In the genomic region with DNA sequence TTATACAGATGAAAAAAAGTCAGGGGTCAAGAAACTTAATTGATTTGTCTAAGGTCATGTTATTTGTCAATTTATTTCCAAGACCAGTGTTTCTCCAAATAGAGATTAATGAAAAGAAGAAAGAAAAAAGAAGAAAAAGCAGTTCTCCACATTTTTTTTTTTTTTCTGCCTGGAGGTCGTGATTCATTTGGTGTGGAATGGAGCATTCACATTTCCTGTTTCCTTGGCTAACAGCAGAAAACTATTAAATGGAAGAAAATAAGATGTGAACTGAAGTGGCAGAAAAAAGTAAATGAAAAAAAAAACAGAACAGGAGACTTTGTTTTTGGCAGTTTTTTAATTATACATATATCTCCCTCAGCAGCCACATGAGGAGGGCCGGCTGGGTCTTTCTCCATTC, we compare ENCODE assay signal across 16 cellular contexts.
A peak's percentile ranks its signal among the peaks of the same experiment; 100 is the strongest.
DNase-seq lines count a peak whose midpoint lies in the region; ATAC-seq and TF ChIP-seq lines count a peak whose summit lies in the region.
"Had no signal": no experiment of that assay in that cellular context is flagged by ENCODE, and none has a peak within 500 bp of the region (broad histone marks: within the 10 kb centered on the region; RNA-seq: fewer than 3 reads in every experiment).

No MANE protein-coding gene starts in this region.

- no peak overlapping the region for H2AK5ac ChIP-seq in mesenchymal stem cell (ENCODE audit: low read length, severe bottlenecking)

- no peak for TF ChIP-seq POLR2A in uterus (IDR thresholded peaks at IDR 0.05)

- H2BK120ac ChIP-seq in mesenchymal stem cell (ENCODE audit: low read depth, low read length), result no peak overlapping the region

- intact Hi-C loops in psoas muscle (cut with DNase I) (no loop called here), uterus (cut with DNase I; ENCODE audit: low total_unique reads) (no loop called here)

- H2BK12ac ChIP-seq in mesenchymal stem cell (ENCODE audit: low read length in 2 of 2), result no peak overlapping the region

- no peak overlapping the region for H3K14ac ChIP-seq in mesenchymal stem cell (ENCODE audit: low read length in 2 of 2)

- peak overlapping the region; percentile 36 for H3K9ac ChIP-seq in mesenchymal stem cell (ENCODE audit: low read length)

- no peak overlapping the region for H3K4me2 ChIP-seq in mesenchymal stem cell (ENCODE audit: low read length, poor library complexity, severe bottlenecking)

- 25% methylated on average over 2 of the region's 2 CpGs for WGBS in mesenchymal stem cell
- 50 to 58% (median 57%) methylated on average over 2 of the region's 2 CpGs for WGBS in psoas muscle, 3 donors

- H3K23ac ChIP-seq in mesenchymal stem cell (ENCODE audit: low read length in 2 of 2), result no peak overlapping the region

- ATAC-seq in psoas muscle, result no peak
- ATAC-seq: esophagus mucosa, natural killer cell had no signal

- peak overlapping the region in 1 of 2 experiments; percentile 2 for H3K18ac ChIP-seq in mesenchymal stem cell (ENCODE audit: low read depth in 1 of 2, low read length in 2 of 2)

- peak overlapping the region; percentile 79 for H3K27ac ChIP-seq in mesenchymal stem cell (ENCODE audit: low read length, poor library complexity, severe bottlenecking)
- H3K27ac ChIP-seq in psoas muscle, result no peak overlapping the region
- no peak overlapping the region for H3K27ac ChIP-seq in uterus
- H3K27ac ChIP-seq: coronary artery had no signal

- H4K91ac ChIP-seq in mesenchymal stem cell (ENCODE audit: low read length), result no peak overlapping the region

- H2BK15ac ChIP-seq in mesenchymal stem cell (ENCODE audit: low read depth, poor library complexity, severe bottlenecking), result no peak overlapping the region

- no peak overlapping the region for H4K8ac ChIP-seq in mesenchymal stem cell (ENCODE audit: low read length)

- TF ChIP-seq CTCF in AG10803 (conservative IDR thresholded peaks at IDR 0.05; ENCODE audit: low read length) (no peak), choroid plexus epithelial cell (conservative IDR thresholded peaks at IDR 0.05; ENCODE audit: low read depth, low read length) (no peak), psoas muscle (IDR thresholded peaks at IDR 0.05) (no peak), uterus (IDR thresholded peaks at IDR 0.05) (no peak)

- DNase-seq in AG10803 (ENCODE audit: low read depth), result peak; percentile 50
- DNase-seq in NCI-H226, result peak; percentile 18
- DNase-seq in choroid plexus epithelial cell (ENCODE audit: low read depth), result peak; percentile 13
- peak; percentile 38 for DNase-seq in mesenchymal stem cell
- no peak for DNase-seq in psoas muscle
- DNase-seq in cerebellar nuclear complex (lab: John Stamatoyannopoulos, UW), result no peak
- DNase-seq in occipital lobe (lab: John Stamatoyannopoulos, UW), result no peak
- DNase-seq in uterus, result no peak
- DNase-seq: activated CD4-positive, alpha-beta T cell treated with anti-CD3 and anti-CD28 coated beads for 48 hours; activated naive CD8-positive, alpha-beta T cell treated with anti-CD3 and anti-CD28 coated beads for 36 hours; activated T-cell treated with anti-CD3 and anti-CD28 coated beads for 4 hours; natural killer cell; NCI-H1048; SHP77 treated with DMSO at 0.1 percent for 48 hours had no signal

- no peak overlapping the region for H3K4me3 ChIP-seq in AG10803 (ENCODE audit: low read length)
- no peak overlapping the region for H3K4me3 ChIP-seq in choroid plexus epithelial cell (ENCODE audit: low read depth, low read length)
- no peak overlapping the region for H3K4me3 ChIP-seq in mesenchymal stem cell (ENCODE audit: insufficient read depth in 1 of 2, low read depth in 1 of 2, low read length in 2 of 2)
- no peak overlapping the region for H3K4me3 ChIP-seq in psoas muscle
- H3K4me3 ChIP-seq in uterus, result no peak overlapping the region
- H3K4me3 ChIP-seq: coronary artery had no signal

- H3K4me1 ChIP-seq in mesenchymal stem cell (ENCODE audit: control insufficient read depth, insufficient read depth, low read depth, low read length) (peaks cover 8% of the 10 kb centered on the region), psoas muscle (no peaks in the 10 kb centered on the region), uterus (no peaks in the 10 kb centered on the region)

- H3K27me3 ChIP-seq in mesenchymal stem cell (ENCODE audit: control insufficient read depth in 1 of 2, insufficient read depth in 1 of 2, low read length in 2 of 2) (no peaks in the 10 kb centered on the region), psoas muscle (ENCODE audit: insufficient read depth in 3 of 3, low read length in 2 of 3) (no peaks in the 10 kb centered on the region), uterus (no peaks in the 10 kb centered on the region)

- H3K36me3 ChIP-seq in mesenchymal stem cell (ENCODE audit: control insufficient read depth in 1 of 2, insufficient read depth in 2 of 2, low read depth in 1 of 2, low read length in 2 of 2) (no peaks in the 10 kb centered on the region), psoas muscle (ENCODE audit: insufficient read depth in 1 of 2, low read depth in 1 of 2) (no peaks in the 10 kb centered on the region), uterus (no peaks in the 10 kb centered on the region)

- H3K4ac ChIP-seq in mesenchymal stem cell (ENCODE audit: low read depth in 1 of 2, low read length in 2 of 2), result no peak overlapping the region

- H2BK5ac ChIP-seq in mesenchymal stem cell (ENCODE audit: low read depth, low read length, poor library complexity, severe bottlenecking), result no peak overlapping the region

- no peaks in the 10 kb centered on the region for H3K9me3 ChIP-seq in mesenchymal stem cell (ENCODE audit: control insufficient read depth, low read length)
- H3K9me3 ChIP-seq in psoas muscle, result no peaks in the 10 kb centered on the region
- H3K9me3 ChIP-seq in uterus, result no peaks in the 10 kb centered on the region

- H3K79me1 ChIP-seq in mesenchymal stem cell (replicated peaks; ENCODE audit: low read length, poor library complexity, severe bottlenecking), result no peaks in the 10 kb centered on the region

- no peak overlapping the region for H2AFZ ChIP-seq in mesenchymal stem cell (ENCODE audit: low read depth, low read length)

Comparison
In these comparisons a context has a peak if more than half of its experiments do, and no peak if none do; other contexts are left out.
1. DNase-seq: peak in AG10803 (single experiment), NCI-H226 (single experiment), choroid plexus epithelial cell (single experiment) and mesenchymal stem cell (single experiment); none in psoas muscle (0 of 2), cerebellar nuclear complex (0 of 2), occipital lobe (single experiment) and uterus (0 of 2).